ENCODE assay signal across 15 cellular contexts in the genomic region with DNA sequence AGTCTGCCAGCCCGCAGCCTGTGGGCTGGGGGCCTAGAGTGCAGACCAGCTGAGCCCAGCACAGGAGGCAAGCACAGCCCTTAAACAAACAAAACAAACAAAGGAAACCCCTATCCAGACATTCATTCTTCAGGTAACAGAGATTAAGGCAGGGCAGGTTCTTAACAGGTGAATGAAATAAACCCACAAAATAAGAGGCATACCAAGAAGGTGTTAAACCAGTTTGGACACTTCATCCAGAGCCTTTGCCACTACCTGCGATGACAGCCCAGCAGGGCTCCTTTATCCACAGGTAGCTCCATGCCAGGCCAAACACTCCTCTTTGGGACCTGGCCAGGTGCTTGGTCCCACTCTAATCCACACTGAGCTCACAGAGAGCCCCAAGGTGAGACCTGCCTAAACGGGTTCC.
DNase-seq lines count a peak whose midpoint lies in the region; ATAC-seq and TF ChIP-seq lines count a peak whose summit lies in the region.
"Had no signal": no experiment of that assay in that cellular context is flagged by ENCODE, and none has a peak within 500 bp of the region (broad histone marks: within the 10 kb centered on the region; RNA-seq: fewer than 3 reads in every experiment).

No MANE protein-coding gene starts in this region.

- H3K9me3 ChIP-seq in mammary epithelial cell (replicated peaks; ENCODE audit: insufficient read depth, low read length) (no peaks in the 10 kb centered on the region), breast epithelium (no peaks in the 10 kb centered on the region), hepatocyte (ENCODE audit: low read depth) (peaks cover 4% of the 10 kb centered on the region)
- H3K9me3 ChIP-seq in naive thymus-derived CD4-positive, alpha-beta T cell (ENCODE audit: control insufficient read depth in 2 of 3, low read length in 3 of 3) = no peaks in the 10 kb centered on the region
- H3K9me3 ChIP-seq: psoas muscle had no signal

- no peaks in the 10 kb centered on the region for H3K36me3 Mint-ChIP-seq in naive thymus-derived CD4-positive, alpha-beta T cell

- H3K79me2 ChIP-seq in mammary epithelial cell (ENCODE audit: insufficient read depth, low read length) (no peaks in the 10 kb centered on the region), hepatocyte (no peaks in the 10 kb centered on the region)

- dilution Hi-C loops in mammary epithelial cell (cut with HindIII; ENCODE audit: low sequenced_read_pairs) = no loop called here

- H3K27ac ChIP-seq in mammary epithelial cell (ENCODE audit: insufficient read depth, low read depth, low read length) = no peak overlapping the region
- H3K27ac ChIP-seq in breast epithelium = no peak overlapping the region
- no peak overlapping the region for H3K27ac ChIP-seq in epithelial cell of prostate
- no peak overlapping the region for H3K27ac ChIP-seq in hepatocyte
- no peak overlapping the region for H3K27ac ChIP-seq in naive thymus-derived CD4-positive, alpha-beta T cell (ENCODE audit: low read depth, low read length)
- H3K27ac ChIP-seq: psoas muscle, spleen had no signal

- H3K27me3 ChIP-seq in mammary epithelial cell (ENCODE audit: insufficient read depth, low read length) (no peaks in the 10 kb centered on the region), breast epithelium (no peaks in the 10 kb centered on the region), hepatocyte (peaks cover 3% of the 10 kb centered on the region)
- peaks cover 0 to 4% of the 10 kb centered on the region in 2 donors for H3K27me3 ChIP-seq in naive thymus-derived CD4-positive, alpha-beta T cell (ENCODE audit: control insufficient read depth in 2 of 2, insufficient read depth in 2 of 2, low read length in 2 of 2)

- H3K27me3 Mint-ChIP-seq in naive thymus-derived CD4-positive, alpha-beta T cell = peaks cover 10 to 49% (median 32%) of the 10 kb centered on the region in 5 donors

- H3K4me3 Mint-ChIP-seq in naive thymus-derived CD4-positive, alpha-beta T cell = no peak overlapping the region
- H3K4me3 Mint-ChIP-seq: activated T-helper 17 cell treated with anti-CD3 and anti-CD28 coated beads, Interleukin-2, amount 50 U/mL, for 72 hours; nephron progenitor cell had no signal

- no peak for TF ChIP-seq POLR2A in breast epithelium (IDR thresholded peaks at IDR 0.05)

- no TSS peak for BruUV-seq in mammary epithelial cell (replicated peaks; lab: Mats Ljungman, UMichigan)

- in situ Hi-C loops in mammary epithelial cell (cut with MboI; ENCODE audit: low sequenced_read_pairs in 2 of 2) = no loop called here

- H3K9me2 ChIP-seq in hepatocyte (replicated peaks; ENCODE audit: insufficient read depth) = no peaks in the 10 kb centered on the region

- no peak overlapping the region for H3K27ac Mint-ChIP-seq in naive thymus-derived CD4-positive, alpha-beta T cell
- H3K27ac Mint-ChIP-seq: activated T-helper 17 cell treated with anti-CD3 and anti-CD28 coated beads, Interleukin-2, amount 50 U/mL, for 72 hours; nephron progenitor cell had no signal

- TF ChIP-seq CTCF in mammary epithelial cell (conservative IDR thresholded peaks at IDR 0.05 in 1 of 2, IDR thresholded peaks at IDR 0.05 in 1 of 2; ENCODE audit: extremely low read depth in 1 of 2, insufficient read depth in 1 of 2, low read depth in 1 of 2, low read length in 2 of 2) (no peak), breast epithelium (IDR thresholded peaks at IDR 0.05) (no peak), hepatocyte (IDR thresholded peaks at IDR 0.05; ENCODE audit: poor library complexity) (no peak)

- H3K4me2 ChIP-seq in mammary epithelial cell (ENCODE audit: insufficient read depth, low read depth, low read length) (no peak overlapping the region), hepatocyte (no peak overlapping the region)

- H3K4me1 Mint-ChIP-seq in naive thymus-derived CD4-positive, alpha-beta T cell = peaks cover 0 to 2% (median 0%) of the 10 kb centered on the region in 7 donors
- H3K4me1 Mint-ChIP-seq: activated T-helper 17 cell treated with anti-CD3 and anti-CD28 coated beads, Interleukin-2, amount 50 U/mL, for 72 hours had no signal

- POLR2A ChIA-PET in naive thymus-derived CD4-positive, alpha-beta T cell (lab: Charles Lee) = no interaction called here

- WGBS in mammary epithelial cell (ENCODE audit: low coverage, missing lambda C conversion rate) = 31% methylated on average over 2 of the region's 3 CpGs
- 43% methylated on average over 3 of the region's 3 CpGs for WGBS in hepatocyte (ENCODE audit: low lambda C conversion rate, missing lambda C conversion rate)

- H3K4me3 ChIP-seq in mammary epithelial cell (replicated peaks in 1 of 3; ENCODE audit: insufficient read depth in 1 of 3, low read depth in 2 of 3, low read length in 3 of 3) (no peak overlapping the region), breast epithelium (no peak overlapping the region), hepatocyte (no peak overlapping the region)
- H3K4me3 ChIP-seq in naive thymus-derived CD4-positive, alpha-beta T cell (ENCODE audit: low read length) = no peak overlapping the region
- H3K4me3 ChIP-seq: psoas muscle, spleen had no signal

- DNase-seq in mammary epithelial cell (peak; percentile 16), breast epithelium (ENCODE audit: low spot score in 2 of 2) (no peak), NCI-H345 (lab: John Stamatoyannopoulos, UW) (peak; percentile 83), epithelial cell of prostate (ENCODE audit: low read depth, low spot score) (peak; percentile 24), hepatocyte (ENCODE audit: low spot score) (no peak), DMS114 treated with DMSO at 0.1 percent for 48 hours (lab: John Stamatoyannopoulos, UW; ENCODE audit: unreplicated experiment) (no peak)
- DNase-seq in naive thymus-derived CD4-positive, alpha-beta T cell = no peak
- DNase-seq: mesenchymal stem cell, nephron progenitor cell, psoas muscle, SHP77, spleen had no signal

- H3K36me3 ChIP-seq in mammary epithelial cell (ENCODE audit: insufficient read depth, low read length) (no peaks in the 10 kb centered on the region), breast epithelium (no peaks in the 10 kb centered on the region), hepatocyte (replicated peaks; ENCODE audit: insufficient read depth, low read depth) (no peaks in the 10 kb centered on the region)
- no peaks in the 10 kb centered on the region for H3K36me3 ChIP-seq in naive thymus-derived CD4-positive, alpha-beta T cell (ENCODE audit: control insufficient read depth in 2 of 3, insufficient read depth in 3 of 3, low read length in 3 of 3)
- H3K36me3 ChIP-seq: spleen had no signal

- H4K20me1 ChIP-seq in mammary epithelial cell (ENCODE audit: insufficient read depth, low read length) = no peaks in the 10 kb centered on the region
- H4K20me1 ChIP-seq in hepatocyte (ENCODE audit: insufficient read depth, poor library complexity, severe bottlenecking) = no peaks in the 10 kb centered on the region

- no peak for ATAC-seq in HG03095 (IDR thresholded peaks at IDR 0.05; ENCODE audit: unreplicated experiment)
- no peak for ATAC-seq in naive thymus-derived CD4-positive, alpha-beta T cell
- ATAC-seq: activated CD4-positive, CD25-positive, alpha-beta regulatory T cell treated with anti-CD3 and anti-CD28 coated beads, Interleukin-2, amount 50 U/mL, for 24 hours; activated T-helper 17 cell treated with anti-CD3 and anti-CD28 coated beads, Interleukin-2, amount 50 U/mL, for 72 hours had no signal

- CTCF ChIA-PET in mammary epithelial cell (lab: Charles Lee; ENCODE audit: low non-redundant PET) = no interaction called here
- CTCF ChIA-PET in naive thymus-derived CD4-positive, alpha-beta T cell (lab: Charles Lee) = no interaction called here

- intact Hi-C loops in mammary epithelial cell (cut with micrococcal nuclease) = no loop called here
- intact Hi-C loops in breast epithelium (cut with DNase I; ENCODE audit: low total_unique reads) = no loop called here
- intact Hi-C loops in naive thymus-derived CD4-positive, alpha-beta T cell (cut with micrococcal nuclease) = no loop called here

- H2AFZ ChIP-seq in mammary epithelial cell (ENCODE audit: low read depth, low read length) = no peak overlapping the region
- H2AFZ ChIP-seq in hepatocyte = no peak overlapping the region

- peaks cover 0 to 10% (median 0%) of the 10 kb centered on the region in 11 donors for H3K9me3 Mint-ChIP-seq in naive thymus-derived CD4-positive, alpha-beta T cell
- H3K9me3 Mint-ChIP-seq: activated T-helper 17 cell treated with anti-CD3 and anti-CD28 coated beads, Interleukin-2, amount 50 U/mL, for 72 hours had no signal

- H3K4me1 ChIP-seq in mammary epithelial cell (ENCODE audit: insufficient read depth, low read length) = no peaks in the 10 kb centered on the region
- H3K4me1 ChIP-seq in breast epithelium = no peaks in the 10 kb centered on the region
- H3K4me1 ChIP-seq in hepatocyte (ENCODE audit: insufficient read depth) = no peaks in the 10 kb centered on the region
- no peaks in the 10 kb centered on the region for H3K4me1 ChIP-seq in naive thymus-derived CD4-positive, alpha-beta T cell (ENCODE audit: control insufficient read depth in 2 of 2, insufficient read depth in 2 of 2, low read length in 2 of 2)

- H3K9ac ChIP-seq in mammary epithelial cell (ENCODE audit: insufficient read depth, low read length) = no peak overlapping the region

Comparison
In these comparisons a context has a peak if more than half of its experiments do, and no peak if none do; other contexts are left out.
1. DNase-seq: peak in mammary epithelial cell (single experiment), NCI-H345 (single experiment) and epithelial cell of prostate (single experiment); none in breast epithelium (0 of 2), hepatocyte (single experiment), naive thymus-derived CD4-positive, alpha-beta T cell (0 of 9) and DMS114 treated with DMSO at 0.1 percent for 48 hours (single experiment).